27 cellular contexts compared by ENCODE assay signal in genomic region chr14:94594441-94594840, GRCh38. TPM values are rescaled to one million over a fixed set of nuclear protein-coding genes. Genes with fewer than 3 reads are reported as not detected.
"Had no signal": no experiment of that assay in that cellular context is flagged by ENCODE, and none has a peak within 500 bp of the region (broad histone marks: within the 10 kb centered on the region; RNA-seq: fewer than 3 reads in every experiment).

No MANE protein-coding gene starts in this region.

- FAIRE-seq: frontal cortex, islet of Langerhans, small intestine had no signal

- DNase-seq: cortex of kidney; dorsolateral prefrontal cortex; effector CD8-positive, alpha-beta T cell; heart left ventricle; hypothalamus; left lung; lower lobe of right lung; small intestine; stimulated activated CD4-positive, alpha-beta T cell treated with anti-CD3 and anti-CD28 coated beads, Interleukin-12 subunit alpha, Interleukin-12 subunit beta, amount 100 ng/mL, for 4 hours; stimulated activated naive CD4-positive, alpha-beta T cell; stomach; substantia nigra; transverse colon had no signal

- H3K27me3 Mint-ChIP-seq: memory B cell had no signal

- H3K27ac ChIP-seq: dorsolateral prefrontal cortex, heart left ventricle, left lung, lower lobe of right lung, neutrophil, right atrium auricular region, stomach, thoracic aorta, transverse colon had no signal

- H3K36me3 ChIP-seq: heart left ventricle, left lung, lower lobe of right lung, neutrophil, right atrium auricular region, stomach, thoracic aorta, transverse colon had no signal

- H3K4me3 ChIP-seq: dorsolateral prefrontal cortex, heart left ventricle, left lung, lower lobe of right lung, right atrium auricular region, stomach, thoracic aorta, transverse colon had no signal

- H3K4me3 Mint-ChIP-seq: memory B cell, mesothelial cell of epicardium, nephron had no signal

- H3K27me3 ChIP-seq: dorsolateral prefrontal cortex, heart left ventricle, neutrophil, right atrium auricular region, stomach, transverse colon had no signal

- ATAC-seq: esophagus mucosa, heart left ventricle, left lung, lower lobe of right lung had no signal

- H3K9me3 ChIP-seq: heart left ventricle, left lung, lower lobe of right lung, neutrophil, right atrium auricular region, stomach, thoracic aorta, transverse colon had no signal

- H3K4me1 Mint-ChIP-seq: memory B cell had no signal

- H3K36me3 Mint-ChIP-seq: memory B cell, mesothelial cell of epicardium had no signal

- H3K9me3 Mint-ChIP-seq: mesothelial cell of epicardium, nephron had no signal

- H3K27ac Mint-ChIP-seq: memory B cell, mesothelial cell of epicardium had no signal

RNA-seq across cellular contexts. Expression of gene SERPINA5, which starts 13.2 kb away (rescaled TPM):
- total RNA-seq: fibroblast of lung, frontal cortex, myocyte had no signal
- polyA plus RNA-seq: fibroblast of lung had no signal

RNA-seq across cellular contexts. Expression of gene SERPINA3, which starts 17.8 kb away (rescaled TPM):
- total RNA-seq: frontal cortex had no signal

RNA-seq across cellular contexts. Expression of gene SERPINA4, which starts 33.2 kb away (rescaled TPM):
- total RNA-seq: dorsolateral prefrontal cortex, esophagus mucosa, fibroblast of lung, frontal cortex, glomerular endothelial cell, heart left ventricle, left lung, lower lobe of right lung, mesothelial cell of epicardium, myocyte, osteoblast, right atrium auricular region, thoracic aorta, transverse colon, ureter had no signal
- polyA plus RNA-seq: fibroblast of lung, heart left ventricle had no signal
